1 cellular context compared by ENCODE assay signal in the genomic region with DNA sequence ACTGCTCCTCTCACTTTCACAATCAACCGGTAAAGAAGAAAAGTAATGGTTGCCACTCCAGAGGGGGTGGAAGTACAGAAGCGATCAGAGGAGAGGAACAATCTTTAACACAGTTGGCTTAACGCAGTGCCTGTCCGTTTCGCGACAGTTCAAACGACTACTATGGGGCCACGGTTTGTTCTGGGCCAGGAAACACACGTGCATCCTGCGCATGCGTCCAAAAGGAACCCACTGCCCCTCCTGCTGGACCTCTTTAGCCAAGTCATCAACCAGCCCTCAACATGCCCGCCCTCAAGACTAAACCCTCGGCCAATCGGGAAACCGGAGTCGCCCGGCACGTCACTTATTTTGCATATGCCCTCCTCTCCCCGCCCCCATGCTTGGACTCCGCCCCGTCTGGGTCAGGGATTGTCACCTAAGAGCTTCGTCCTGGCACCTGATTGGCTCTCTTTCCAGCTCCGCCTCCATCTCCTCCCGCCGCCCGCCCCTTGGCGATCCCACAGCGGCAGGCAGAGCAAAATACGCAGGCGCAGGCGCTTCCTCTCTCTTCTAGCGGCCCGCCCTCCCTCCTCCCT.
TF ChIP-seq lines count a peak whose summit lies in the region.

No MANE protein-coding gene starts in this region.

TF ChIP-seq in HepG2, 621 proteins besides CTCF, POLR2A, EP300 and RAD21 (continued from another document and continues in another):
- TF ChIP-seq MXD3 (CRISPR knock-in tag; IDR thresholded peaks at IDR 0.05) (0 out of 2 replicates have a peak, but pooled peaks have one; percentile 10), ZNF326 (CRISPR knock-in tag; IDR thresholded peaks at IDR 0.05; ENCODE audit: borderline replicate concordance) (no peak), TAF1 (CRISPR knock-in tag; IDR thresholded peaks at IDR 0.05) (peak; percentile 71; the same call in 1 of the 2 replicates), ATAD3A (CRISPR knock-in tag; IDR thresholded peaks at IDR 0.05) (no peak), SALL2 (CRISPR knock-in tag; IDR thresholded peaks at IDR 0.05) (no peak), PRMT3 (CRISPR knock-in tag; IDR thresholded peaks at IDR 0.05; ENCODE audit: borderline replicate concordance, low read depth) (no peak), ZBTB37 (CRISPR knock-in tag; IDR thresholded peaks at IDR 0.05) (no peak), RXRA (CRISPR knock-in tag; IDR thresholded peaks at IDR 0.05) (peak; percentile 48; the same call in 1 of the 2 replicates), KLF11 (CRISPR knock-in tag; IDR thresholded peaks at IDR 0.05) (no peak), NR2F6 (IDR thresholded peaks at IDR 0.05) (0 out of 2 replicates have a peak, but pooled peaks have one; percentile 10), NR2F6 (CRISPR knock-in tag; IDR thresholded peaks at IDR 0.05) (peak; percentile 49), KMT2B (CRISPR knock-in tag; IDR thresholded peaks at IDR 0.05) (peak; percentile 39; the same call in 1 of the 2 replicates), ZNF589 (CRISPR knock-in tag; conservative IDR thresholded peaks at IDR 0.05) (no peak), ZNF580 (CRISPR knock-in tag; IDR thresholded peaks at IDR 0.05; ENCODE audit: borderline replicate concordance, low read depth) (peak; percentile 68; the same call in 1 of the 2 replicates), ZNF776 (CRISPR knock-in tag; IDR thresholded peaks at IDR 0.05) (no peak), HINFP (CRISPR knock-in tag; IDR thresholded peaks at IDR 0.05; ENCODE audit: low read depth) (0 out of 2 replicates have a peak, but pooled peaks have one; percentile 19), KDM5A (IDR thresholded peaks at IDR 0.05; ENCODE audit: borderline replicate concordance, low read length) (no peak), MEIS2 (CRISPR knock-in tag; IDR thresholded peaks at IDR 0.05) (no peak; the same call in 1 of the 2 replicates), KLF13 (CRISPR knock-in tag; IDR thresholded peaks at IDR 0.05) (no peak), FOXK1 (CRISPR knock-in tag; IDR thresholded peaks at IDR 0.05; ENCODE audit: borderline replicate concordance, low read depth) (peak; percentile 31; the same call in 1 of the 2 replicates), NR2F1 (CRISPR knock-in tag; IDR thresholded peaks at IDR 0.05) (no peak), GABPB1 (CRISPR knock-in tag; IDR thresholded peaks at IDR 0.05) (no peak), FOXP1 (IDR thresholded peaks at IDR 0.05) (no peak), FOXP1 (CRISPR knock-in tag; IDR thresholded peaks at IDR 0.05) (0 out of 2 replicates have a peak, but pooled peaks have one; percentile 12), HES4 (CRISPR knock-in tag; IDR thresholded peaks at IDR 0.05; ENCODE audit: borderline replicate concordance) (no peak), DPF2 (CRISPR knock-in tag; IDR thresholded peaks at IDR 0.05; ENCODE audit: borderline replicate concordance, low read depth) (no peak)
- TF ChIP-seq, protein P1, sequence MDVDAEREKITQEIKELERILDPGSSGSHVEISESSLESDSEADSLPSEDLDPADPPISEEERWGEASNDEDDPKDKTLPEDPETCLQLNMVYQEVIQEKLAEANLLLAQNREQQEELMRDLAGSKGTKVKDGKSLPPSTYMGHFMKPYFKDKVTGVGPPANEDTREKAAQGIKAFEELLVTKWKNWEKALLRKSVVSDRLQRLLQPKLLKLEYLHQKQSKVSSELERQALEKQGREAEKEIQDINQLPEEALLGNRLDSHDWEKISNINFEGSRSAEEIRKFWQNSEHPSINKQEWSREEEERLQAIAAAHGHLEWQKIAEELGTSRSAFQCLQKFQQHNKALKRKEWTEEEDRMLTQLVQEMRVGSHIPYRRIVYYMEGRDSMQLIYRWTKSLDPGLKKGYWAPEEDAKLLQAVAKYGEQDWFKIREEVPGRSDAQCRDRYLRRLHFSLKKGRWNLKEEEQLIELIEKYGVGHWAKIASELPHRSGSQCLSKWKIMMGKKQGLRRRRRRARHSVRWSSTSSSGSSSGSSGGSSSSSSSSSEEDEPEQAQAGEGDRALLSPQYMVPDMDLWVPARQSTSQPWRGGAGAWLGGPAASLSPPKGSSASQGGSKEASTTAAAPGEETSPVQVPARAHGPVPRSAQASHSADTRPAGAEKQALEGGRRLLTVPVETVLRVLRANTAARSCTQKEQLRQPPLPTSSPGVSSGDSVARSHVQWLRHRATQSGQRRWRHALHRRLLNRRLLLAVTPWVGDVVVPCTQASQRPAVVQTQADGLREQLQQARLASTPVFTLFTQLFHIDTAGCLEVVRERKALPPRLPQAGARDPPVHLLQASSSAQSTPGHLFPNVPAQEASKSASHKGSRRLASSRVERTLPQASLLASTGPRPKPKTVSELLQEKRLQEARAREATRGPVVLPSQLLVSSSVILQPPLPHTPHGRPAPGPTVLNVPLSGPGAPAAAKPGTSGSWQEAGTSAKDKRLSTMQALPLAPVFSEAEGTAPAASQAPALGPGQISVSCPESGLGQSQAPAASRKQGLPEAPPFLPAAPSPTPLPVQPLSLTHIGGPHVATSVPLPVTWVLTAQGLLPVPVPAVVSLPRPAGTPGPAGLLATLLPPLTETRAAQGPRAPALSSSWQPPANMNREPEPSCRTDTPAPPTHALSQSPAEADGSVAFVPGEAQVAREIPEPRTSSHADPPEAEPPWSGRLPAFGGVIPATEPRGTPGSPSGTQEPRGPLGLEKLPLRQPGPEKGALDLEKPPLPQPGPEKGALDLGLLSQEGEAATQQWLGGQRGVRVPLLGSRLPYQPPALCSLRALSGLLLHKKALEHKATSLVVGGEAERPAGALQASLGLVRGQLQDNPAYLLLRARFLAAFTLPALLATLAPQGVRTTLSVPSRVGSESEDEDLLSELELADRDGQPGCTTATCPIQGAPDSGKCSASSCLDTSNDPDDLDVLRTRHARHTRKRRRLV (CRISPR knock-in tag; IDR thresholded peaks at IDR 0.05) = 0 out of 2 replicates have a peak, but pooled peaks have one; percentile 55
- TF ChIP-seq, protein P2, sequence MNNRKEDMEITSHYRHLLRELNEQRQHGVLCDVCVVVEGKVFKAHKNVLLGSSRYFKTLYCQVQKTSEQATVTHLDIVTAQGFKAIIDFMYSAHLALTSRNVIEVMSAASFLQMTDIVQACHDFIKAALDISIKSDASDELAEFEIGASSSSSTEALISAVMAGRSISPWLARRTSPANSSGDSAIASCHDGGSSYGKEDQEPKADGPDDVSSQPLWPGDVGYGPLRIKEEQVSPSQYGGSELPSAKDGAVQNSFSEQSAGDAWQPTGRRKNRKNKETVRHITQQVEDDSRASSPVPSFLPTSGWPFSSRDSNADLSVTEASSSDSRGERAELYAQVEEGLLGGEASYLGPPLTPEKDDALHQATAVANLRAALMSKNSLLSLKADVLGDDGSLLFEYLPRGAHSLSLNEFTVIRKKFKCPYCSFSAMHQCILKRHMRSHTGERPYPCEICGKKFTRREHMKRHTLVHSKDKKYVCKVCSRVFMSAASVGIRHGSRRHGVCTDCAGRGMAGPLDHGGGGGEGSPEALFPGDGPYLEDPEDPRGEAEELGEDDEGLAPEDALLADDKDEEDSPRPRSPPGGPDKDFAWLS (CRISPR knock-in tag; IDR thresholded peaks at IDR 0.05; ENCODE audit: borderline replicate concordance) = no peak
- TF ChIP-seq, protein P3, sequence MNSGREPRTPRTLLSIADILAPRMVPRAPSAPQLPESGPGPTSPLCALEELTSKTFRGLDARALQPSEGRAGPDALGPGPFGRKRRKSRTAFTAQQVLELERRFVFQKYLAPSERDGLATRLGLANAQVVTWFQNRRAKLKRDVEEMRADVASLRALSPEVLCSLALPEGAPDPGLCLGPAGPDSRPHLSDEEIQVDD (CRISPR knock-in tag; IDR thresholded peaks at IDR 0.05; ENCODE audit: borderline replicate concordance) = no peak
- TF ChIP-seq, protein P4, sequence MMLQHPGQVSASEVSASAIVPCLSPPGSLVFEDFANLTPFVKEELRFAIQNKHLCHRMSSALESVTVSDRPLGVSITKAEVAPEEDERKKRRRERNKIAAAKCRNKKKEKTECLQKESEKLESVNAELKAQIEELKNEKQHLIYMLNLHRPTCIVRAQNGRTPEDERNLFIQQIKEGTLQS (CRISPR knock-in tag; IDR thresholded peaks at IDR 0.05) = peak; percentile 27; the same call in 1 of the 2 replicates
- TF ChIP-seq, protein P5, sequence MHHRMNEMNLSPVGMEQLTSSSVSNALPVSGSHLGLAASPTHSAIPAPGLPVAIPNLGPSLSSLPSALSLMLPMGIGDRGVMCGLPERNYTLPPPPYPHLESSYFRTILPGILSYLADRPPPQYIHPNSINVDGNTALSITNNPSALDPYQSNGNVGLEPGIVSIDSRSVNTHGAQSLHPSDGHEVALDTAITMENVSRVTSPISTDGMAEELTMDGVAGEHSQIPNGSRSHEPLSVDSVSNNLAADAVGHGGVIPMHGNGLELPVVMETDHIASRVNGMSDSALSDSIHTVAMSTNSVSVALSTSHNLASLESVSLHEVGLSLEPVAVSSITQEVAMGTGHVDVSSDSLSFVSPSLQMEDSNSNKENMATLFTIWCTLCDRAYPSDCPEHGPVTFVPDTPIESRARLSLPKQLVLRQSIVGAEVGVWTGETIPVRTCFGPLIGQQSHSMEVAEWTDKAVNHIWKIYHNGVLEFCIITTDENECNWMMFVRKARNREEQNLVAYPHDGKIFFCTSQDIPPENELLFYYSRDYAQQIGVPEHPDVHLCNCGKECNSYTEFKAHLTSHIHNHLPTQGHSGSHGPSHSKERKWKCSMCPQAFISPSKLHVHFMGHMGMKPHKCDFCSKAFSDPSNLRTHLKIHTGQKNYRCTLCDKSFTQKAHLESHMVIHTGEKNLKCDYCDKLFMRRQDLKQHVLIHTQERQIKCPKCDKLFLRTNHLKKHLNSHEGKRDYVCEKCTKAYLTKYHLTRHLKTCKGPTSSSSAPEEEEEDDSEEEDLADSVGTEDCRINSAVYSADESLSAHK (CRISPR knock-in tag; IDR thresholded peaks at IDR 0.05; ENCODE audit: borderline replicate concordance) = no peak
- TF ChIP-seq, protein P6, sequence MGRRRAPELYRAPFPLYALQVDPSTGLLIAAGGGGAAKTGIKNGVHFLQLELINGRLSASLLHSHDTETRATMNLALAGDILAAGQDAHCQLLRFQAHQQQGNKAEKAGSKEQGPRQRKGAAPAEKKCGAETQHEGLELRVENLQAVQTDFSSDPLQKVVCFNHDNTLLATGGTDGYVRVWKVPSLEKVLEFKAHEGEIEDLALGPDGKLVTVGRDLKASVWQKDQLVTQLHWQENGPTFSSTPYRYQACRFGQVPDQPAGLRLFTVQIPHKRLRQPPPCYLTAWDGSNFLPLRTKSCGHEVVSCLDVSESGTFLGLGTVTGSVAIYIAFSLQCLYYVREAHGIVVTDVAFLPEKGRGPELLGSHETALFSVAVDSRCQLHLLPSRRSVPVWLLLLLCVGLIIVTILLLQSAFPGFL (CRISPR knock-in tag; IDR thresholded peaks at IDR 0.05) = no peak
- TF ChIP-seq, protein P7, sequence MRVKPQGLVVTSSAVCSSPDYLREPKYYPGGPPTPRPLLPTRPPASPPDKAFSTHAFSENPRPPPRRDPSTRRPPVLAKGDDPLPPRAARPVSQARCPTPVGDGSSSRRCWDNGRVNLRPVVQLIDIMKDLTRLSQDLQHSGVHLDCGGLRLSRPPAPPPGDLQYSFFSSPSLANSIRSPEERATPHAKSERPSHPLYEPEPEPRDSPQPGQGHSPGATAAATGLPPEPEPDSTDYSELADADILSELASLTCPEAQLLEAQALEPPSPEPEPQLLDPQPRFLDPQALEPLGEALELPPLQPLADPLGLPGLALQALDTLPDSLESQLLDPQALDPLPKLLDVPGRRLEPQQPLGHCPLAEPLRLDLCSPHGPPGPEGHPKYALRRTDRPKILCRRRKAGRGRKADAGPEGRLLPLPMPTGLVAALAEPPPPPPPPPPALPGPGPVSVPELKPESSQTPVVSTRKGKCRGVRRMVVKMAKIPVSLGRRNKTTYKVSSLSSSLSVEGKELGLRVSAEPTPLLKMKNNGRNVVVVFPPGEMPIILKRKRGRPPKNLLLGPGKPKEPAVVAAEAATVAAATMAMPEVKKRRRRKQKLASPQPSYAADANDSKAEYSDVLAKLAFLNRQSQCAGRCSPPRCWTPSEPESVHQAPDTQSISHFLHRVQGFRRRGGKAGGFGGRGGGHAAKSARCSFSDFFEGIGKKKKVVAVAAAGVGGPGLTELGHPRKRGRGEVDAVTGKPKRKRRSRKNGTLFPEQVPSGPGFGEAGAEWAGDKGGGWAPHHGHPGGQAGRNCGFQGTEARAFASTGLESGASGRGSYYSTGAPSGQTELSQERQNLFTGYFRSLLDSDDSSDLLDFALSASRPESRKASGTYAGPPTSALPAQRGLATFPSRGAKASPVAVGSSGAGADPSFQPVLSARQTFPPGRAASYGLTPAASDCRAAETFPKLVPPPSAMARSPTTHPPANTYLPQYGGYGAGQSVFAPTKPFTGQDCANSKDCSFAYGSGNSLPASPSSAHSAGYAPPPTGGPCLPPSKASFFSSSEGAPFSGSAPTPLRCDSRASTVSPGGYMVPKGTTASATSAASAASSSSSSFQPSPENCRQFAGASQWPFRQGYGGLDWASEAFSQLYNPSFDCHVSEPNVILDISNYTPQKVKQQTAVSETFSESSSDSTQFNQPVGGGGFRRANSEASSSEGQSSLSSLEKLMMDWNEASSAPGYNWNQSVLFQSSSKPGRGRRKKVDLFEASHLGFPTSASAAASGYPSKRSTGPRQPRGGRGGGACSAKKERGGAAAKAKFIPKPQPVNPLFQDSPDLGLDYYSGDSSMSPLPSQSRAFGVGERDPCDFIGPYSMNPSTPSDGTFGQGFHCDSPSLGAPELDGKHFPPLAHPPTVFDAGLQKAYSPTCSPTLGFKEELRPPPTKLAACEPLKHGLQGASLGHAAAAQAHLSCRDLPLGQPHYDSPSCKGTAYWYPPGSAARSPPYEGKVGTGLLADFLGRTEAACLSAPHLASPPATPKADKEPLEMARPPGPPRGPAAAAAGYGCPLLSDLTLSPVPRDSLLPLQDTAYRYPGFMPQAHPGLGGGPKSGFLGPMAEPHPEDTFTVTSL (CRISPR knock-in tag; IDR thresholded peaks at IDR 0.05; ENCODE audit: borderline replicate concordance) = no peak
